ENCODE assay signal across 28 cellular contexts in the genomic region with DNA sequence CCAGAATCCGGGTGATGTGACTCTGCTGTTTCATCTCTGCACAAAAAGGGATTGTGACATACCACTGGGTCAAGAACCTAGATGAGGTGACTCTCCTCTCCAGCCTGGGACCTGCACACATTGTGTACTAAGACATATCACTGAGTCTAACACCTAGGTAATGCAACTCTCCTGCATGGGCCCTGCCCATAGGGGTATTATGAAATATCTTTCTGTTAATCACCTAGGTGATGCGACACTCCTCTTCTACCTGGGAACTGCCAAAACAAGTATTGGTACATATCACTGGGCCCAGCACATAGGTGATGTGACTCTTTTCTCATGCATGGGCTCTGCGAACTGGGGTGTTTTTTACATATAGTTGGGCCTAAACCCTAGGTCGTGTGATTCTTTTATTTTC.
"Had no signal": no experiment of that assay in that cellular context is flagged by ENCODE, and none has a peak within 500 bp of the region (broad histone marks: within the 10 kb centered on the region; RNA-seq: fewer than 3 reads in every experiment).

No MANE protein-coding gene starts in this region.

- H3K27ac Mint-ChIP-seq: activated CD4-positive, alpha-beta memory T cell treated with anti-CD3 and anti-CD28 coated beads for 36 hours; activated CD4-positive, alpha-beta T cell treated with anti-CD3 and anti-CD28 coated beads for 36 hours; activated CD4-positive, alpha-beta T cell treated with anti-CD3 and anti-CD28 coated beads, Interleukin-2, amount 10 ng/mL, durations not matched to agents 24 days and 14 days; activated CD8-positive, alpha-beta memory T cell treated with anti-CD3 and anti-CD28 coated beads, Interleukin-2, amount 10 ng/mL, durations not matched to agents 7 days and 5 days; activated CD8-positive, alpha-beta T cell treated with anti-CD3 and anti-CD28 coated beads, Interleukin-2, amount 10 ng/mL, durations not matched to agents 7 days and 5 days; activated naive CD4-positive, alpha-beta T cell treated with anti-CD3 and anti-CD28 coated beads for 36 hours; activated naive CD8-positive, alpha-beta T cell treated with anti-CD3 and anti-CD28 coated beads, Interleukin-2, amount 10 ng/mL, durations not matched to agents 7 days and 5 days; activated T-helper 1 cell treated with anti-CD3 and anti-CD28 coated beads, Interleukin-12 subunit alpha, Interleukin-12 subunit beta, Interleukin-2, Interleukin-4 antibody, amounts not matched to agents 30 ng/mL and 10 ng/mL and 1 ng/mL, durations not matched to agents 14 hours and 24 hours and 36 hours; activated T-helper 2 cell treated with anti-CD3 and anti-CD28 coated beads, Interferon-gamma antibody, Interleukin-2, Interleukin-4, amounts not matched to agents 10 μg/mL and 5 μg/mL and 100 μg/mL, durations not matched to agents 14 hours and 24 hours and 36 hours; brain had no signal

- H3K9me3 ChIP-seq: ascending aorta, gastrocnemius medialis, heart left ventricle had no signal

- ATAC-seq: activated CD4-positive, alpha-beta T cell treated with anti-CD3 and anti-CD28 coated beads for 36 hours; activated CD8-positive, alpha-beta memory T cell treated with anti-CD3 and anti-CD28 coated beads, Interleukin-2, amount 10 ng/mL, durations not matched to agents 7 days and 5 days; activated CD8-positive, alpha-beta T cell treated with anti-CD3 and anti-CD28 coated beads, Interleukin-2, amount 10 ng/mL, durations not matched to agents 7 days and 5 days; activated naive CD4-positive, alpha-beta T cell treated with anti-CD3 and anti-CD28 coated beads, Interleukin-2, amount 50 U/mL, for 72 hours; effector memory CD8-positive, alpha-beta T cell; gastrocnemius medialis; heart left ventricle had no signal

- H3K27me3 ChIP-seq: ascending aorta, gastrocnemius medialis, heart left ventricle had no signal

- H3K4me1 ChIP-seq: ascending aorta, gastrocnemius medialis, heart left ventricle had no signal

- H3K4me3 ChIP-seq: ascending aorta, gastrocnemius medialis, heart left ventricle had no signal

- DNase-seq: activated CD4-positive, alpha-beta memory T cell treated with anti-CD3 and anti-CD28 coated beads for 36 hours; activated CD4-positive, alpha-beta T cell treated with anti-CD3 and anti-CD28 coated beads for 36 hours; activated CD4-positive, alpha-beta T cell treated with anti-CD3 and anti-CD28 coated beads, Interleukin-2, amount 10 ng/mL, durations not matched to agents 24 days and 14 days; activated CD4-positive, CD25-positive, alpha-beta regulatory T cell; activated CD4-positive, CD25-positive, alpha-beta regulatory T cell treated with anti-CD3 and anti-CD28 coated beads, Interleukin-2, amount 50 U/mL, for 72 hours; activated CD8-positive, alpha-beta memory T cell treated with anti-CD3 and anti-CD28 coated beads, Interleukin-2, amount 10 ng/mL, durations not matched to agents 7 days and 5 days; activated CD8-positive, alpha-beta memory T cell treated with anti-CD3 and anti-CD28 coated beads, Interleukin-2, amount 50 U/mL, for 4 hours; activated CD8-positive, alpha-beta T cell treated with anti-CD3 and anti-CD28 coated beads, Interleukin-2, amount 10 ng/mL, durations not matched to agents 7 days and 5 days; activated effector memory CD4-positive, alpha-beta T cell treated with anti-CD3 and anti-CD28 coated beads, Interleukin-2, amount 50 U/mL, for 16 hours; activated naive CD4-positive, alpha-beta T cell treated with anti-CD3 and anti-CD28 coated beads for 36 hours; activated naive CD8-positive, alpha-beta T cell treated with anti-CD3 and anti-CD28 coated beads, Interleukin-2, amount 10 ng/mL, durations not matched to agents 7 days and 5 days; activated T-cell treated with anti-CD3 and anti-CD28 coated beads, Interleukin-2, amount 50 U/mL, for 1 hour; activated T-cell treated with anti-CD3 and anti-CD28 coated beads, Interleukin-2, amount 50 U/mL, for 48 hours; caudate nucleus; cortex of kidney; dermis blood vessel endothelial cell; effector CD4-positive, alpha-beta T cell; effector memory CD8-positive, alpha-beta T cell; foreskin fibroblast; gastrocnemius medialis; glutamatergic neuron; heart left ventricle; T-helper 2 cell had no signal

- H3K27me3 Mint-ChIP-seq: activated CD4-positive, alpha-beta memory T cell treated with anti-CD3 and anti-CD28 coated beads for 36 hours; activated CD4-positive, alpha-beta T cell treated with anti-CD3 and anti-CD28 coated beads for 36 hours; activated CD4-positive, alpha-beta T cell treated with anti-CD3 and anti-CD28 coated beads, Interleukin-2, amount 10 ng/mL, durations not matched to agents 24 days and 14 days; activated CD8-positive, alpha-beta memory T cell treated with anti-CD3 and anti-CD28 coated beads, Interleukin-2, amount 10 ng/mL, durations not matched to agents 7 days and 5 days; activated naive CD8-positive, alpha-beta T cell treated with anti-CD3 and anti-CD28 coated beads, Interleukin-2, amount 10 ng/mL, durations not matched to agents 7 days and 5 days; brain; effector memory CD8-positive, alpha-beta T cell had no signal

- H3K4me1 Mint-ChIP-seq: brain had no signal

- H3K27ac ChIP-seq: ascending aorta, gastrocnemius medialis, heart left ventricle had no signal

- H3K9me3 Mint-ChIP-seq: activated CD4-positive, alpha-beta memory T cell treated with anti-CD3 and anti-CD28 coated beads for 36 hours; activated naive CD4-positive, alpha-beta T cell treated with anti-CD3 and anti-CD28 coated beads for 36 hours; activated naive CD4-positive, alpha-beta T cell treated with anti-CD3 and anti-CD28 coated beads, Interleukin-2, amount 50 U/mL, for 72 hours; activated T-helper 1 cell treated with anti-CD3 and anti-CD28 coated beads, Interleukin-12 subunit alpha, Interleukin-12 subunit beta, Interleukin-2, Interleukin-4 antibody, amounts not matched to agents 30 ng/mL and 10 ng/mL and 1 ng/mL, durations not matched to agents 14 hours and 24 hours and 36 hours; activated T-helper 2 cell treated with anti-CD3 and anti-CD28 coated beads, Interferon-gamma antibody, Interleukin-2, Interleukin-4, amounts not matched to agents 10 μg/mL and 5 μg/mL and 100 μg/mL, durations not matched to agents 14 hours and 24 hours and 36 hours; brain; effector memory CD8-positive, alpha-beta T cell had no signal

- H3K4me3 Mint-ChIP-seq: activated CD4-positive, alpha-beta memory T cell treated with anti-CD3 and anti-CD28 coated beads for 36 hours; activated CD4-positive, alpha-beta T cell treated with anti-CD3 and anti-CD28 coated beads for 36 hours; activated CD4-positive, alpha-beta T cell treated with anti-CD3 and anti-CD28 coated beads, Interleukin-2, amount 10 ng/mL, durations not matched to agents 24 days and 14 days; activated CD8-positive, alpha-beta memory T cell treated with anti-CD3 and anti-CD28 coated beads, Interleukin-2, amount 10 ng/mL, durations not matched to agents 7 days and 5 days; activated CD8-positive, alpha-beta T cell treated with anti-CD3 and anti-CD28 coated beads, Interleukin-2, amount 10 ng/mL, durations not matched to agents 7 days and 5 days; activated naive CD4-positive, alpha-beta T cell treated with anti-CD3 and anti-CD28 coated beads for 36 hours; activated naive CD8-positive, alpha-beta T cell treated with anti-CD3 and anti-CD28 coated beads, Interleukin-2, amount 10 ng/mL, durations not matched to agents 7 days and 5 days; activated T-helper 1 cell treated with anti-CD3 and anti-CD28 coated beads, Interleukin-12 subunit alpha, Interleukin-12 subunit beta, Interleukin-2, Interleukin-4 antibody, amounts not matched to agents 30 ng/mL and 10 ng/mL and 1 ng/mL, durations not matched to agents 14 hours and 24 hours and 36 hours; brain; effector memory CD8-positive, alpha-beta T cell had no signal
